ENCODE assay signal across 27 cellular contexts in genomic region chr7:112267944-112268691, GRCh38.
DNase-seq lines count a peak whose midpoint lies in the region; ATAC-seq and TF ChIP-seq lines count a peak whose summit lies in the region.
"Had no signal": no experiment of that assay in that cellular context is flagged by ENCODE, and none has a peak within 500 bp of the region (broad histone marks: within the 10 kb centered on the region; RNA-seq: fewer than 3 reads in every experiment).

No MANE protein-coding gene starts in this region.

- no peak overlapping the region for H3K4me3 Mint-ChIP-seq in activated naive CD4-positive, alpha-beta T cell treated with anti-CD3 and anti-CD28 coated beads, Interleukin-2, amount 10 ng/mL, durations not matched to agents 7 days and 5 days
- no peak overlapping the region for H3K4me3 Mint-ChIP-seq in activated naive CD4-positive, alpha-beta T cell treated with anti-CD3 and anti-CD28 coated beads for 36 hours
- H3K4me3 Mint-ChIP-seq in endodermal cell (no peak overlapping the region), Calu3 (ENCODE audit: low read depth, unreplicated experiment) (no peak overlapping the region)

- H3K27me3 Mint-ChIP-seq in activated naive CD4-positive, alpha-beta T cell treated with anti-CD3 and anti-CD28 coated beads, Interleukin-2, amount 10 ng/mL, durations not matched to agents 7 days and 5 days: no peaks in the 10 kb centered on the region
- no peaks in the 10 kb centered on the region for H3K27me3 Mint-ChIP-seq in activated naive CD4-positive, alpha-beta T cell treated with anti-CD3 and anti-CD28 coated beads for 36 hours (ENCODE audit: low read depth)
- H3K27me3 Mint-ChIP-seq in endodermal cell (ENCODE audit: insufficient read depth) (no peaks in the 10 kb centered on the region), Calu3 (ENCODE audit: unreplicated experiment) (no peaks in the 10 kb centered on the region)

- CTCF ChIA-PET in activated naive CD4-positive, alpha-beta T cell treated with anti-CD3 and anti-CD28 coated beads, Interleukin-2, amount 10 ng/mL, durations not matched to agents 7 days and 5 days (lab: Charles Lee): no interaction called here
- CTCF ChIA-PET in activated naive CD4-positive, alpha-beta T cell treated with anti-CD3 and anti-CD28 coated beads for 36 hours (lab: Charles Lee): interaction anchor here (0.9 kb wide), 1 partner anchor 67 kb away, joined by 3 read pairs; no protein-coding TSS in a partner anchor
- CTCF ChIA-PET in Calu3 (lab: Charles Lee): no interaction called here

- H3K9me3 ChIP-seq in endodermal cell (ENCODE audit: control insufficient read depth, low read length): peaks cover 5% of the 10 kb centered on the region
- H3K9me3 ChIP-seq: BE2C, SJSA1 had no signal

- no peaks in the 10 kb centered on the region for H3K9me3 Mint-ChIP-seq in activated naive CD4-positive, alpha-beta T cell treated with anti-CD3 and anti-CD28 coated beads, Interleukin-2, amount 10 ng/mL, durations not matched to agents 7 days and 5 days
- peaks cover 2% of the 10 kb centered on the region for H3K9me3 Mint-ChIP-seq in activated naive CD4-positive, alpha-beta T cell treated with anti-CD3 and anti-CD28 coated beads for 36 hours
- H3K9me3 Mint-ChIP-seq in endodermal cell (no peaks in the 10 kb centered on the region), Calu3 (ENCODE audit: low read depth, unreplicated experiment) (no peaks in the 10 kb centered on the region)

- H3K36me3 ChIP-seq in endodermal cell (ENCODE audit: control insufficient read depth, insufficient read depth, low read length): no peaks in the 10 kb centered on the region
- H3K36me3 ChIP-seq: BE2C, SJSA1 had no signal

- no peak overlapping the region for H3K27ac ChIP-seq in endodermal cell (ENCODE audit: low read depth, low read length)
- H3K27ac ChIP-seq: SJSA1 had no signal

- H3K36me3 Mint-ChIP-seq in activated naive CD4-positive, alpha-beta T cell treated with anti-CD3 and anti-CD28 coated beads, Interleukin-2, amount 10 ng/mL, durations not matched to agents 7 days and 5 days: no peaks in the 10 kb centered on the region
- peaks cover 2% of the 10 kb centered on the region for H3K36me3 Mint-ChIP-seq in activated naive CD4-positive, alpha-beta T cell treated with anti-CD3 and anti-CD28 coated beads for 36 hours (ENCODE audit: low read depth)
- H3K36me3 Mint-ChIP-seq in endodermal cell (ENCODE audit: low read depth) (no peaks in the 10 kb centered on the region), Calu3 (ENCODE audit: insufficient read depth, unreplicated experiment) (no peaks in the 10 kb centered on the region)

- peaks cover 8% of the 10 kb centered on the region for H3K4me1 Mint-ChIP-seq in activated naive CD4-positive, alpha-beta T cell treated with anti-CD3 and anti-CD28 coated beads, Interleukin-2, amount 10 ng/mL, durations not matched to agents 7 days and 5 days
- peaks cover 22% of the 10 kb centered on the region for H3K4me1 Mint-ChIP-seq in activated naive CD4-positive, alpha-beta T cell treated with anti-CD3 and anti-CD28 coated beads for 36 hours (ENCODE audit: low read depth)
- H3K4me1 Mint-ChIP-seq in endodermal cell (peaks cover 39% of the 10 kb centered on the region), Calu3 (ENCODE audit: low read depth, unreplicated experiment) (no peaks in the 10 kb centered on the region)

- BruUV-seq in Calu3 (replicated peaks; lab: Mats Ljungman, UMichigan): no TSS peak

- ATAC-seq in GM18517 (IDR thresholded peaks at IDR 0.05; ENCODE audit: unreplicated experiment): no peak
- ATAC-seq: GM12878 had no signal

- H3K4me1 ChIP-seq in endodermal cell (ENCODE audit: control insufficient read depth, insufficient read depth, low read length): peaks cover 8% of the 10 kb centered on the region
- H3K4me1 ChIP-seq: BE2C, SJSA1 had no signal

- peak overlapping the region; percentile 24 for H3K27ac Mint-ChIP-seq in activated naive CD4-positive, alpha-beta T cell treated with anti-CD3 and anti-CD28 coated beads, Interleukin-2, amount 10 ng/mL, durations not matched to agents 7 days and 5 days
- H3K27ac Mint-ChIP-seq in activated naive CD4-positive, alpha-beta T cell treated with anti-CD3 and anti-CD28 coated beads for 36 hours: no peak overlapping the region
- H3K27ac Mint-ChIP-seq in endodermal cell: no peak overlapping the region
- H3K27ac Mint-ChIP-seq in Calu3 (ENCODE audit: unreplicated experiment): no peak overlapping the region

- WGBS in endodermal cell (ENCODE audit: insufficient coverage in 1 of 2, insufficient read length in 1 of 2), 2 experiments: no CpG with 5 or more reads among the region's 1 CpG

- TF ChIP-seq CTCF in endodermal cell (conservative IDR thresholded peaks at IDR 0.05) (no peak), Calu3 (IDR thresholded peaks at IDR 0.05; ENCODE audit: unreplicated experiment) (no peak)

- intact Hi-C loops in activated naive CD4-positive, alpha-beta T cell treated with anti-CD3 and anti-CD28 coated beads for 36 hours (cut with micrococcal nuclease): loop anchor here (5.0 kb wide), 1 partner anchor 509 kb away; no protein-coding TSS in a partner anchor
- intact Hi-C loops in Calu3 (cut with micrococcal nuclease; ENCODE audit: unreplicated experiment): no loop called here

- no peak for DNase-seq in activated naive CD4-positive, alpha-beta T cell treated with anti-CD3 and anti-CD28 coated beads, Interleukin-2, amount 10 ng/mL, durations not matched to agents 7 days and 5 days
- no peak for DNase-seq in activated naive CD4-positive, alpha-beta T cell treated with anti-CD3 and anti-CD28 coated beads for 36 hours
- DNase-seq in NCI-H2029 treated with DMSO at 0.1 percent for 48 hours (lab: John Stamatoyannopoulos, UW): peak; percentile 58
- DNase-seq in endodermal cell: no peak
- DNase-seq in effector CD8-positive, alpha-beta T cell (lab: John Stamatoyannopoulos, UW): no peak
- DNase-seq in Calu3: no peak
- no peak for DNase-seq in NCI-H2107 treated with DMSO at 0.1 percent for 48 hours (lab: John Stamatoyannopoulos, UW; ENCODE audit: unreplicated experiment)
- DNase-seq: 8988T, ACHN, BE2C, EL, GDM1, H7, KBM-7, NCI-H1092 treated with DMSO at 0.1 percent for 48 hours, NCI-H1436, NCI-H187 treated with DMSO at 0.1 percent for 48 hours, NCI-H2171, NCI-H226, NCI-H510A, NCI-H82, Right ventricle myocardium superior, RPMI8226, T-helper 2 cell had no signal

- no peaks in the 10 kb centered on the region for H3K27me3 ChIP-seq in endodermal cell (ENCODE audit: control insufficient read depth, insufficient read depth, low read length, poor library complexity, severe bottlenecking)
- H3K27me3 ChIP-seq: BE2C, SJSA1 had no signal

- H3K4me3 ChIP-seq in endodermal cell (ENCODE audit: low read length): peak overlapping the region; percentile 54
- H3K4me3 ChIP-seq: GM12878, SJSA1 had no signal

- no peak overlapping the region for H3K9ac ChIP-seq in endodermal cell (ENCODE audit: extremely low read depth, low read length, poor library complexity, severe bottlenecking)
